Comparison of ENCODE assay signal across 1 cellular context in the genomic region with DNA sequence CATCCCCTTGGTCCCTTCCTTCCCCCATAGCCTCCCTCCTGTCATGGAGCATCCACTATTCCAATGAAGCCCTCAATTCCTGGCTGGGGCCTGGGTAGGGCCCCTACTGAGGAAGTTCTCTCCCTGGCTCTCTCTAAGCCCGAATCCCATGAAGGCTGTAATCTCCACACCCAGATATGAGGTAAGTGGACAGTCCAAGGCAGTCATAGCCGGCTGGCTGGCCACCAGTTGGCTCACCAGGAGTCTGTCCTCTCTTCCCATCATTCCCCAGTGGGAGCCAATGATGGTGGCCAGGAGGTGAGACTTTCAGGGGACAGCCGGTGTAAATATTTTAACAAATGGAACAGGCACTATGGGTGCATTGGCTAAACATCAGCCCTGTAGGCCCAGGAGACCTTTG.
TF ChIP-seq lines count a peak whose summit lies in the region.

No MANE protein-coding gene starts in this region.

TF ChIP-seq in HepG2, 621 proteins besides CTCF, POLR2A, EP300 and RAD21:
- TF ChIP-seq REPIN1 (CRISPR knock-in tag; IDR thresholded peaks at IDR 0.05; ENCODE audit: borderline replicate concordance, low read depth), result no peak
